In the genomic region with DNA sequence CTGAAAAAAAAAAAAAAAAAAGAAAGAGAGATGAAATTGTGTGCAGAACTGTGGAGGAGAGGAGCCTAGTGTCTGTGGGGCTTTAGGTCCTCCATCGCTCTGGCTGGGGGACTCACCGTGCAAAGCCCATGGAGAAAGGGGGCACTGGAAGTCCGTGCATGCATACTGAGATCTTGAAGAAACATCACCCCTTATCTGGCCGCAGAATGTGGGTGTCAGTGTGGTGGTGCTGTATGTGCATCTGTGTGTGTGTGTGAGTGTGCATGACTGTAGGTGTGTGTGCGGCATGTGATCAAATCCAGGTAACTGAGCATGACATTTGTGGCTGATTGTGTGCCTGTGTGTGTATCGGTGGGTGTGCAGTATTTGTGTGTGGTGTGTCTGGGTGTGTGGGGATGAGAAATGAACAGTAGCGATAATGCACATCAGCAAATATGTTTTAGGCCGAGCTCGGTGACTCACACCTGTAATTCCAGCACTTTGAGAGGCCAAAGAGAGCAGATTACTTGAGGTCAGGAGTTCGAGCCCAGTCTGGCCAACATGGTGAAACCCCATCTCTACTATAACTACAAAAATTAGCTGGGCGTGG, we compare ENCODE assay signal across 26 cellular contexts. TPM values are rescaled to one million over a fixed set of nuclear protein-coding genes. Genes with fewer than 3 reads are reported as not detected.
A peak's percentile ranks its signal among the peaks of the same experiment; 100 is the strongest.
DNase-seq lines count a peak whose midpoint lies in the region; ATAC-seq, FAIRE-seq and TF ChIP-seq lines count a peak whose summit lies in the region.
"Had no signal": no experiment of that assay in that cellular context is flagged by ENCODE, and none has a peak within 500 bp of the region (broad histone marks: within the 10 kb centered on the region; RNA-seq: fewer than 3 reads in every experiment).

No MANE protein-coding gene starts in this region.

- no peak for TF ChIP-seq CTCF in H1 (IDR thresholded peaks at IDR 0.05; ENCODE audit: control extremely low read depth in 1 of 3, insufficient read depth in 1 of 3, low read depth in 1 of 3, low read length in 3 of 3)
- no peak for TF ChIP-seq CTCF in CD4-positive, alpha-beta T cell (IDR thresholded peaks at IDR 0.05)

- H3K27ac ChIP-seq in H1 (ENCODE audit: low read depth, low read length): no peak overlapping the region
- no peak overlapping the region for H3K27ac ChIP-seq in CD4-positive, alpha-beta T cell (ENCODE audit: low read depth, low read length)
- H3K27ac ChIP-seq: PC-9, SJSA1 had no signal

- H3K9me3 Mint-ChIP-seq in CD4-positive, alpha-beta T cell: no peaks in the 10 kb centered on the region

- no peaks in the 10 kb centered on the region for H4K20me1 ChIP-seq in H1 (replicated peaks in 1 of 2; ENCODE audit: control insufficient read depth in 1 of 2, insufficient read depth in 2 of 2, low read length in 2 of 2)

- 0 out of 2 replicates have a peak overlapping the region, but pooled peaks have one; percentile 24 for H2AK5ac ChIP-seq in H1 (ENCODE audit: low read depth, low read length)

- H3K4me2 ChIP-seq in H1 (ENCODE audit: insufficient read depth in 1 of 2, low read depth in 2 of 2, low read length in 2 of 2): no peak overlapping the region
- H3K4me2 ChIP-seq: GM23338, PC-9 had no signal

- no peak overlapping the region; the same call in 1 of the 2 replicates for H2BK20ac ChIP-seq in H1 (ENCODE audit: low read length)

- FAIRE-seq in H1 (lab: Jason Lieb, UNC): no peak
- FAIRE-seq: D721Med, GM18507 had no signal

- H3K4ac ChIP-seq in H1 (replicated peaks; ENCODE audit: insufficient read length, low read depth, low read length): no peak overlapping the region

- POLR2A ChIA-PET in H1 (lab: Charles Lee; ENCODE audit: partially characterized antibody): no interaction called here
- POLR2A ChIA-PET in CD4-positive, alpha-beta T cell (lab: Charles Lee): no interaction called here

- H2BK15ac ChIP-seq in H1 (ENCODE audit: low read length): no peak overlapping the region

- no peak overlapping the region for H2BK120ac ChIP-seq in H1 (replicated peaks; ENCODE audit: low read depth, low read length)

- no peak for TF ChIP-seq EP300 in H1 (IDR thresholded peaks at IDR 0.05; ENCODE audit: borderline replicate concordance in 1 of 2, low read depth in 2 of 2, low read length in 2 of 2)

- no peak overlapping the region for H4K91ac ChIP-seq in H1 (replicated peaks; ENCODE audit: insufficient read length, low read length)

- no peak overlapping the region for H3K4me3 Mint-ChIP-seq in CD4-positive, alpha-beta T cell
- H3K4me3 Mint-ChIP-seq: GM23338, IgD-negative memory B cell had no signal

- H3K4me3 ChIP-seq in H1 (ENCODE audit: extremely low read depth in 1 of 4, insufficient read depth in 2 of 4, low read depth in 3 of 4, low read length in 4 of 4): no peak overlapping the region
- H3K4me3 ChIP-seq: GM23338, PC-9, SJSA1 had no signal

- peak; percentile 25 for DNase-seq in activated effector memory CD4-positive, alpha-beta T cell treated with anti-CD3 and anti-CD28 coated beads, Interleukin-2, amount 50 U/mL, for 16 hours
- DNase-seq in activated effector memory CD4-positive, alpha-beta T cell treated with Interleukin-2 at 50 U/mL for 16 hours: no peak
- DNase-seq in H1 (ENCODE audit: low read depth in 1 of 2, low spot score in 2 of 2) (no peak), sciatic nerve (ENCODE audit: low spot score) (peak; percentile 14), T-helper 9 cell (no peak)
- no peak for DNase-seq in CD4-positive, alpha-beta T cell
- DNase-seq in stimulated activated CD4-positive, alpha-beta T cell treated with anti-CD3 and anti-CD28 coated beads, Interleukin-2, amount 100 ng/mL, for 24 hours: no peak
- DNase-seq: 8988T, HCEC 1CT, NCI-H1048, NCI-H1417, NCI-H1694, NCI-H2029 treated with DMSO at 0.1 percent for 48 hours, NCI-H446 treated with DMSO at 0.1 percent for 48 hours, NCI-H526, NCI-H82, PC-9, Right ventricle myocardium superior, RPMI8226 had no signal

- H3K4me1 ChIP-seq in H1 (replicated peaks in 1 of 4; ENCODE audit: control insufficient read depth in 3 of 4, insufficient read depth in 4 of 4, low read length in 3 of 4): no peaks in the 10 kb centered on the region; a peak in 1 of 7 replicates
- H3K4me1 ChIP-seq: SJSA1 had no signal

- no peak overlapping the region for H3K23ac ChIP-seq in H1 (ENCODE audit: insufficient read length)

- CTCF ChIA-PET in H1 (lab: Charles Lee; ENCODE audit: partially characterized antibody): interaction anchor here (1.1 to 1.8 kb wide), 3 partner anchors 32 to 275 kb away, joined by 3 to 8 read pairs (median 6); no protein-coding TSS in a partner anchor
- CTCF ChIA-PET in CD4-positive, alpha-beta T cell (lab: Charles Lee): no interaction called here

- no peak overlapping the region for H4K8ac ChIP-seq in H1 (ENCODE audit: extremely low read depth, insufficient read depth, low read length)

- H3K9me3 ChIP-seq in H1 (ENCODE audit: insufficient read depth in 2 of 2, low read depth in 1 of 2, low read length in 1 of 2): no peaks in the 10 kb centered on the region
- no peaks in the 10 kb centered on the region for H3K9me3 ChIP-seq in CD4-positive, alpha-beta T cell (ENCODE audit: control insufficient read depth, low read length)
- H3K9me3 ChIP-seq: SJSA1 had no signal

- no peaks in the 10 kb centered on the region for H3K4me1 Mint-ChIP-seq in CD4-positive, alpha-beta T cell (ENCODE audit: low read depth)
- H3K4me1 Mint-ChIP-seq: GM23338, IgD-negative memory B cell had no signal

- H3K79me2 ChIP-seq in H1 (ENCODE audit: control insufficient read depth in 1 of 2, insufficient read depth in 2 of 2, low read length in 2 of 2): no peaks in the 10 kb centered on the region

- H4K5ac ChIP-seq in H1 (ENCODE audit: insufficient read length, low read depth, low read length): no peak overlapping the region

- no peaks in the 10 kb centered on the region for H3K23me2 ChIP-seq in H1 (ENCODE audit: low read depth, low read length)

- H3K9ac ChIP-seq in H1 (replicated peaks in 1 of 4; ENCODE audit: extremely low read depth in 1 of 4, low read depth in 3 of 4, low read length in 3 of 4): no peak overlapping the region

- TF ChIP-seq POLR2A in H1 (IDR thresholded peaks at IDR 0.05; ENCODE audit: control extremely low read depth in 1 of 2, low read depth in 2 of 2, low read length in 2 of 2): no peak

- whole genome bisulfite sequencing in H1 (ENCODE audit: extremely low coverage in 1 of 2, insufficient coverage in 1 of 2, insufficient read length in 1 of 2, insufficient replicate concordance in 2 of 2, low coverage in 1 of 2, low lambda C conversion rate in 2 of 2, missing lambda C conversion rate in 1 of 2), 2 experiments: 90% methylated on average over 11 of the region's 11 CpGs; no CpG with 5 or more reads in 1 of the 2 experiments

- H3K36me3 ChIP-seq in H1 (ENCODE audit: control insufficient read depth in 2 of 4, insufficient read depth in 4 of 4, low read length in 3 of 4): no peaks in the 10 kb centered on the region
- H3K36me3 ChIP-seq: SJSA1 had no signal

- 0 out of 2 replicates have a peak overlapping the region, but pooled peaks have one; percentile 45 for H2BK12ac ChIP-seq in H1 (ENCODE audit: low read depth, low read length)

- no peak overlapping the region for H3K56ac ChIP-seq in H1 (replicated peaks; ENCODE audit: insufficient read length, low read depth, low read length)

- no peak overlapping the region for H3K27ac Mint-ChIP-seq in CD4-positive, alpha-beta T cell
- H3K27ac Mint-ChIP-seq: GM23338, IgD-negative memory B cell had no signal

- H3K79me1 ChIP-seq in H1 (ENCODE audit: low read depth, low read length): no peaks in the 10 kb centered on the region

- peaks cover 0 to 1% (median 0%) of the 10 kb centered on the region in 4 experiments; a peak in 2 of 7 replicates for H3K27me3 ChIP-seq in H1 (replicated peaks in 1 of 4; ENCODE audit: control insufficient read depth in 3 of 4, extremely low read depth in 1 of 4, insufficient read depth in 3 of 4, low read length in 3 of 4)
- no peaks in the 10 kb centered on the region for H3K27me3 ChIP-seq in CD4-positive, alpha-beta T cell (ENCODE audit: control insufficient read depth, insufficient read depth, low read length)
- H3K27me3 ChIP-seq: SJSA1 had no signal

- no peak overlapping the region for H3K18ac ChIP-seq in H1 (ENCODE audit: extremely low read depth, low read length)

- no peak overlapping the region for H3K14ac ChIP-seq in H1 (ENCODE audit: insufficient read length)

- no peak overlapping the region for H2BK5ac ChIP-seq in H1 (ENCODE audit: low read depth, low read length)

- ATAC-seq in sciatic nerve: no peak
- ATAC-seq in CD4-positive, alpha-beta T cell (ENCODE audit: poor library complexity): no peak
- no peak for ATAC-seq in HG02885 (IDR thresholded peaks at IDR 0.05; ENCODE audit: poor library complexity, unreplicated experiment)

- intact Hi-C loops in sciatic nerve (cut with DNase I): no loop called here
- intact Hi-C loops in CD4-positive, alpha-beta T cell (cut with DNase I, micrococcal nuclease): no loop called here

- H3K36me3 Mint-ChIP-seq in CD4-positive, alpha-beta T cell (ENCODE audit: low read depth): no peaks in the 10 kb centered on the region

- no peak for TF ChIP-seq RAD21 in H1 (IDR thresholded peaks at IDR 0.05 in 1 of 2, conservative IDR thresholded peaks at IDR 0.05 in 1 of 2; ENCODE audit: low read depth in 2 of 2, low read length in 2 of 2)

- H3K27me3 Mint-ChIP-seq in CD4-positive, alpha-beta T cell: peaks cover 13% of the 10 kb centered on the region

- no peak overlapping the region for H2AFZ ChIP-seq in H1 (ENCODE audit: low read length)
- H2AFZ ChIP-seq: GM23338, PC-9 had no signal

RNA-seq across cellular contexts. Expression of a gene that starts 8.8 kb away (rescaled TPM):
- total RNA-seq in H1 (2021; fragmentation: NEBNext Ultra II Directional; extraction: Animal tissue kit (Norgen Biotek cat#: 25700)): 19.1 and 20.8 TPM in 2 replicates
- 65.2 and 91.2 TPM in 2 replicates for polyA plus RNA-seq in H1 (2011; rRNA removed)
- 58.8 TPM for polyA plus RNA-seq in H1 (2011; cell fraction: cytosol; rRNA removed)
- 34.8 TPM for polyA plus RNA-seq in H1 (2011; cell fraction: nucleus; rRNA removed)
- 9.8 to 35.8 TPM (median 30.8 TPM) in 4 replicates for polyA plus RNA-seq in H1 (2012, experiment 1 of 2)
- 21.8 TPM for polyA plus RNA-seq in H1 (2012, experiment 2 of 2)
- 21.4 TPM for polyA plus RNA-seq in H1 (2013, experiment 1 of 2)
- 23.6 TPM for polyA plus RNA-seq in H1 (2013, experiment 2 of 2)
- 9.0 and 10.2 TPM in 2 replicates for polyA minus RNA-seq in H1 (2011; rRNA and poly(A)+ RNA removed)
- polyA minus RNA-seq in H1 (2011; cell fraction: cytosol; rRNA and poly(A)+ RNA removed): 22.8 TPM
- 20.8 TPM for polyA minus RNA-seq in H1 (2011; cell fraction: nucleus; rRNA and poly(A)+ RNA removed)
- total RNA-seq in sciatic nerve: not detected
- not detected for total RNA-seq in CD4-positive, alpha-beta T cell
- total RNA-seq: Right ventricle myocardium superior, SJSA1 had no signal
- polyA plus RNA-seq: BJ, IgD-negative memory B cell had no signal

RNA-seq across cellular contexts. Expression of a gene that starts 40.3 kb away (rescaled TPM):
- 19.8 and 19.9 TPM in 2 replicates for total RNA-seq in H1 (2021; fragmentation: NEBNext Ultra II Directional; extraction: Animal tissue kit (Norgen Biotek cat#: 25700))
- polyA plus RNA-seq in H1 (2011; rRNA removed): 42.2 and 50.5 TPM in 2 replicates
- 36.5 TPM for polyA plus RNA-seq in H1 (2011; cell fraction: cytosol; rRNA removed)
- polyA plus RNA-seq in H1 (2011; cell fraction: nucleus; rRNA removed): 37.8 TPM
- 14.5 to 27.1 TPM (median 22.3 TPM) in 4 replicates for polyA plus RNA-seq in H1 (2012, experiment 1 of 2)
- 19.7 TPM for polyA plus RNA-seq in H1 (2012, experiment 2 of 2)
- 9.7 TPM for polyA plus RNA-seq in H1 (2013, experiment 1 of 2)
- polyA plus RNA-seq in H1 (2013, experiment 2 of 2): 8.4 TPM
- polyA minus RNA-seq in H1 (2011; rRNA and poly(A)+ RNA removed): 11.2 and 21.4 TPM in 2 replicates
- polyA minus RNA-seq in H1 (2011; cell fraction: cytosol; rRNA and poly(A)+ RNA removed): 14.8 TPM
- 45.5 TPM for polyA minus RNA-seq in H1 (2011; cell fraction: nucleus; rRNA and poly(A)+ RNA removed)
- total RNA-seq in sciatic nerve: 10.7 TPM
- total RNA-seq in CD4-positive, alpha-beta T cell: 10 to 100 TPM in 1 of 2 experiments, 1 to 10 TPM in 1; 8.5 to 11.5 TPM

RNA-seq across cellular contexts. Expression of a gene that starts 51.9 kb away (rescaled TPM):
- total RNA-seq in H1 (2021; fragmentation: NEBNext Ultra II Directional; extraction: Animal tissue kit (Norgen Biotek cat#: 25700)): 28.0 TPM in 2 replicates
- polyA plus RNA-seq in H1 (2011; rRNA removed): 69.3 and 112 TPM in 2 replicates
- 77.0 TPM for polyA plus RNA-seq in H1 (2011; cell fraction: cytosol; rRNA removed)
- 68.1 TPM for polyA plus RNA-seq in H1 (2011; cell fraction: nucleus; rRNA removed)
- 23.8 to 46.5 TPM (median 45.3 TPM) in 4 replicates for polyA plus RNA-seq in H1 (2012, experiment 1 of 2)
- polyA plus RNA-seq in H1 (2012, experiment 2 of 2): 45.3 TPM
- polyA plus RNA-seq in H1 (2013, experiment 1 of 2): 57.8 TPM
- 59.7 TPM for polyA plus RNA-seq in H1 (2013, experiment 2 of 2)
- polyA minus RNA-seq in H1 (2011; rRNA and poly(A)+ RNA removed): 30.3 and 31.4 TPM in 2 replicates
- 33.1 TPM for polyA minus RNA-seq in H1 (2011; cell fraction: cytosol; rRNA and poly(A)+ RNA removed)
- polyA minus RNA-seq in H1 (2011; cell fraction: nucleus; rRNA and poly(A)+ RNA removed): 34.6 TPM
- 0.85 TPM for total RNA-seq in sciatic nerve
- total RNA-seq in CD4-positive, alpha-beta T cell: under 1 TPM; 0.05 to 0.14 TPM
- polyA plus RNA-seq: IgD-negative memory B cell had no signal

RNA-seq across cellular contexts. Expression of a gene that starts 59.4 kb away (rescaled TPM):
- 9.9 and 13.5 TPM in 2 replicates for total RNA-seq in H1 (2021; fragmentation: NEBNext Ultra II Directional; extraction: Animal tissue kit (Norgen Biotek cat#: 25700))
- 17.5 and 25.9 TPM in 2 replicates for polyA plus RNA-seq in H1 (2011; rRNA removed)
- 17.2 TPM for polyA plus RNA-seq in H1 (2011; cell fraction: cytosol; rRNA removed)
- polyA plus RNA-seq in H1 (2011; cell fraction: nucleus; rRNA removed): 116 TPM
- 14.9 to 20.1 TPM (median 18.4 TPM) in 4 replicates for polyA plus RNA-seq in H1 (2012, experiment 1 of 2)
- polyA plus RNA-seq in H1 (2012, experiment 2 of 2): 9.2 TPM
- polyA plus RNA-seq in H1 (2013, experiment 1 of 2): 11.4 TPM
- polyA plus RNA-seq in H1 (2013, experiment 2 of 2): 12.0 TPM
- 8.2 and 9.8 TPM in 2 replicates for polyA minus RNA-seq in H1 (2011; rRNA and poly(A)+ RNA removed)
- 10.2 TPM for polyA minus RNA-seq in H1 (2011; cell fraction: cytosol; rRNA and poly(A)+ RNA removed)
- 14.3 TPM for polyA minus RNA-seq in H1 (2011; cell fraction: nucleus; rRNA and poly(A)+ RNA removed)
- total RNA-seq in sciatic nerve: 7.5 TPM
- 10 to 100 TPM; 15.5 to 20.7 TPM for total RNA-seq in CD4-positive, alpha-beta T cell

Comparison
In these comparisons a context has a peak if more than half of its experiments do, and no peak if none do; other contexts are left out.
1. DNase-seq: peak in activated effector memory CD4-positive, alpha-beta T cell treated with anti-CD3 and anti-CD28 coated beads, Interleukin-2, amount 50 U/mL, for 16 hours (single experiment) and sciatic nerve (single experiment); none in activated effector memory CD4-positive, alpha-beta T cell treated with Interleukin-2 at 50 U/mL for 16 hours (single experiment), H1 (0 of 2), CD4-positive, alpha-beta T cell (0 of 10), T-helper 9 cell (single experiment) and stimulated activated CD4-positive, alpha-beta T cell treated with anti-CD3 and anti-CD28 coated beads, Interleukin-2, amount 100 ng/mL, for 24 hours (0 of 2).
2. RNA of a gene that starts 8.8 kb away (total RNA-seq): 19.1 to 20.8 TPM in H1; not detected in sciatic nerve (single experiment) and not detected in CD4-positive, alpha-beta T cell; every median in the first group is over 10 times any median in the second.
3. RNA of a gene that starts 51.9 kb away (total RNA-seq): 28.0 TPM in H1; 0.85 TPM in sciatic nerve (single experiment) and 0.05 to 0.14 TPM in CD4-positive, alpha-beta T cell; every median in the first group is over 10 times any median in the second.